Comparison of ENCODE assay signal across 21 cellular contexts in genomic region chr5:6398570-6399230, GRCh38. TPM values are rescaled to one million over a fixed set of nuclear protein-coding genes. Genes with fewer than 3 reads are reported as not detected.
DNase-seq lines count a peak whose midpoint lies in the region; ATAC-seq and TF ChIP-seq lines count a peak whose summit lies in the region.
"Had no signal": no experiment of that assay in that cellular context is flagged by ENCODE, and none has a peak within 500 bp of the region (broad histone marks: within the 10 kb centered on the region; RNA-seq: fewer than 3 reads in every experiment).

No MANE protein-coding gene starts in this region.

- H3K27ac Mint-ChIP-seq in osteocyte (ENCODE audit: unreplicated experiment) = no peak overlapping the region
- H3K27ac Mint-ChIP-seq: B cell; CD4-positive, CD25-positive, alpha-beta regulatory T cell; CD8-positive, alpha-beta T cell; HFFc6 had no signal

- H3K79me2 ChIP-seq in PC-3 (ENCODE audit: low read length) = no peaks in the 10 kb centered on the region

- intact Hi-C loops in PC-3 (cut with micrococcal nuclease) = no loop called here

- no peaks in the 10 kb centered on the region for H3K36me3 ChIP-seq in PC-3 (ENCODE audit: low read depth, low read length)
- H3K36me3 ChIP-seq: BLaER1, HAP-1 had no signal

- no TSS peak for BruUV-seq in PC-3 (replicated peaks; lab: Mats Ljungman, UMichigan)

- H3K4me2 ChIP-seq in PC-3 (ENCODE audit: low read length) = no peak overlapping the region
- H3K4me2 ChIP-seq: BLaER1 had no signal

- POLR2A ChIA-PET in PC-3 (lab: Charles Lee; ENCODE audit: unreplicated experiment) = no interaction called here

- DNase-seq in activated effector memory CD4-positive, alpha-beta T cell treated with anti-CD3 and anti-CD28 coated beads, Interleukin-2, amount 50 U/mL, for 16 hours = peak; percentile 54
- no peak for DNase-seq in activated effector memory CD4-positive, alpha-beta T cell treated with Interleukin-2 at 50 U/mL for 16 hours
- DNase-seq in islet precursor cell = peak; percentile 29
- DNase-seq in osteocyte (ENCODE audit: extremely low spot score, unreplicated experiment) = peak; percentile 69
- DNase-seq in PC-3 = no peak
- no peak for DNase-seq in NCI-H128 (lab: John Stamatoyannopoulos, UW; ENCODE audit: unreplicated experiment)
- DNase-seq: Caco-2; CD4-positive, CD25-positive, alpha-beta regulatory T cell; CD8-positive, alpha-beta T cell; DMS153; EL; GDM1; GOT3; HFFc6 had no signal

- H4K20me1 ChIP-seq in PC-3 (ENCODE audit: low read length) = no peaks in the 10 kb centered on the region
- H4K20me1 ChIP-seq: BLaER1 had no signal

- H3K27ac ChIP-seq in PC-3 (ENCODE audit: low read length) = no peak overlapping the region
- H3K27ac ChIP-seq: 22Rv1, BLaER1, C4-2B had no signal

- H3K4me3 ChIP-seq in PC-3 (ENCODE audit: low read length) = no peak overlapping the region
- H3K4me3 ChIP-seq: BLaER1, GM12878, HAP-1 had no signal

- peaks cover 24% of the 10 kb centered on the region for H3K4me1 ChIP-seq in PC-3 (ENCODE audit: insufficient read depth, low read length)
- H3K4me1 ChIP-seq: BLaER1, Caco-2, HAP-1 had no signal

- H3K9me3 Mint-ChIP-seq in osteocyte (ENCODE audit: unreplicated experiment) = no peaks in the 10 kb centered on the region
- H3K9me3 Mint-ChIP-seq: CD8-positive, alpha-beta T cell had no signal

- ATAC-seq in PC-3 (no peak), GM18520 (IDR thresholded peaks at IDR 0.05; ENCODE audit: unreplicated experiment) (no peak)
- ATAC-seq: CD8-positive, alpha-beta T cell; GM12878 had no signal

- no peak overlapping the region for H3K4me3 Mint-ChIP-seq in osteocyte (ENCODE audit: unreplicated experiment)
- H3K4me3 Mint-ChIP-seq: B cell; CD4-positive, CD25-positive, alpha-beta regulatory T cell; CD8-positive, alpha-beta T cell; HFFc6 had no signal

- CTCF ChIA-PET in PC-3 (lab: Charles Lee) = no interaction called here

- H3K9ac ChIP-seq in PC-3 (ENCODE audit: low read length) = no peak overlapping the region
- H3K9ac ChIP-seq: BLaER1 had no signal

- H3K27me3 ChIP-seq in PC-3 (ENCODE audit: low read length) = no peaks in the 10 kb centered on the region
- H3K27me3 ChIP-seq: BLaER1 had no signal

- no peaks in the 10 kb centered on the region for H3K9me2 ChIP-seq in PC-3 (replicated peaks; ENCODE audit: low read length)

- peaks cover 9% of the 10 kb centered on the region for H3K27me3 Mint-ChIP-seq in osteocyte (ENCODE audit: unreplicated experiment)

- no peaks in the 10 kb centered on the region for H3K36me3 Mint-ChIP-seq in osteocyte (ENCODE audit: unreplicated experiment)
- H3K36me3 Mint-ChIP-seq: CD4-positive, CD25-positive, alpha-beta regulatory T cell; CD8-positive, alpha-beta T cell had no signal

- H2AFZ ChIP-seq in PC-3 (ENCODE audit: low read length) = no peak overlapping the region

- no peaks in the 10 kb centered on the region for H3K4me1 Mint-ChIP-seq in osteocyte (ENCODE audit: unreplicated experiment)

- H3F3A ChIP-seq in PC-3 (ENCODE audit: low read length, unreplicated experiment) = peaks cover 4% of the 10 kb centered on the region

- no peaks in the 10 kb centered on the region for H3K9me3 ChIP-seq in PC-3 (ENCODE audit: low read length)
- H3K9me3 ChIP-seq: BLaER1, Caco-2, HAP-1 had no signal

- no peak for TF ChIP-seq CTCF in osteocyte (IDR thresholded peaks at IDR 0.05)
- no peak for TF ChIP-seq CTCF in PC-3 (conservative IDR thresholded peaks at IDR 0.05; ENCODE audit: low read depth, low read length)

RNA-seq across cellular contexts. Expression of gene MED10, which starts 20.4 kb away (rescaled TPM):
- total RNA-seq in osteocyte = 28.2 and 31.0 TPM in 2 replicates
- 94.0 and 102 TPM in 2 replicates for total RNA-seq in PC-3 (2014; rRNA removed)

RNA-seq across cellular contexts. Expression of gene UBE2QL1, which starts 50.0 kb away (rescaled TPM):
- not detected in 2 replicates for total RNA-seq in osteocyte
- total RNA-seq in PC-3 (2014; rRNA removed) = 7.4 and 8.8 TPM in 2 replicates
- total RNA-seq: Caco-2; CD4-positive, CD25-positive, alpha-beta regulatory T cell; HFFc6 had no signal

Comparison
In these comparisons a context has a peak if more than half of its experiments do, and no peak if none do; other contexts are left out.
1. DNase-seq: peak in activated effector memory CD4-positive, alpha-beta T cell treated with anti-CD3 and anti-CD28 coated beads, Interleukin-2, amount 50 U/mL, for 16 hours (single experiment), islet precursor cell (single experiment) and osteocyte (single experiment); none in activated effector memory CD4-positive, alpha-beta T cell treated with Interleukin-2 at 50 U/mL for 16 hours (single experiment), PC-3 (single experiment) and NCI-H128 (single experiment).